ENCODE assay signal across 8 cellular contexts in the genomic region with DNA sequence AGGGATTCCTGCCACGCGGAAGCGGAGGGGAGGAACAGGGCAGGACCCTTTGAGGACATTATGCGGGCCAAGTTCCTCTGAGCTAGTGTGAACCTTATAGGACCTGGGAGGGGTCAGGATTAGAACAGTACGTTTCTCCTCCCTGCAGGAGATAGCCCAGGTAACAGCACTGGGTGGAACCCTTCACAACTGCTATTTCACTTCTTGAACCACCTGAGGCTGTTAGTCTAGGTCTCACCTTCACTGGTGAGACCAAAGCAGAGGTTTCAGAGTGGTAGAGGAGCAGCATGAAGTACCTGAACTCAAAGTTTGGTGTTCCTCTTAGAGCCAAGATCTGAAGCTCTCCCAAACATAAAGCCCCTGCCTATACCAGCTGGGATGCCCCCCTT. TPM values are rescaled to one million over a fixed set of nuclear protein-coding genes. Genes with fewer than 3 reads are reported as not detected.
DNase-seq lines count a peak whose midpoint lies in the region; ATAC-seq, FAIRE-seq and TF ChIP-seq lines count a peak whose summit lies in the region.

No MANE protein-coding gene starts in this region.

- dilution Hi-C loops in IMR-90 (cut with HindIII; ENCODE audit: low sequenced_read_pairs, unreplicated experiment), result no loop called here

- H3K79me1 ChIP-seq in IMR-90 (ENCODE audit: low read depth in 1 of 2, low read length in 2 of 2) (peaks cover 7 to 58% of the 10 kb centered on the region in 2 experiments; a peak in 3 of 4 replicates), H1 (ENCODE audit: low read depth, low read length) (no peaks in the 10 kb centered on the region; the same call in 1 of the 2 replicates)

- no peak overlapping the region for H2BK120ac ChIP-seq in IMR-90 (ENCODE audit: low read depth, low read length)
- no peak overlapping the region for H2BK120ac ChIP-seq in H1 (replicated peaks; ENCODE audit: low read depth, low read length)

- TF ChIP-seq POLR2A in IMR-90 (IDR thresholded peaks at IDR 0.05; ENCODE audit: low read depth, low read length) (no peak), H1 (IDR thresholded peaks at IDR 0.05; ENCODE audit: control extremely low read depth in 1 of 2, low read depth in 2 of 2, low read length in 2 of 2) (peak in 1 of 2 experiments; percentile 30; a peak in 2 of 3 replicates)

- no peak overlapping the region; the same call in 1 of the 2 replicates for H3K23ac ChIP-seq in IMR-90 (ENCODE audit: low read depth, low read length)
- H3K23ac ChIP-seq in H1 (ENCODE audit: insufficient read length), result no peak overlapping the region

- POLR2A ChIA-PET in IMR-90 (lab: Charles Lee; ENCODE audit: unreplicated experiment) (no interaction called here), H1 (lab: Charles Lee; ENCODE audit: partially characterized antibody) (interaction anchor here (0.6 to 14.4 kb wide), 19 partner anchors 11 to 203 kb away, joined by 3 to 191 read pairs (median 5); a partner anchor contains a TSS)

- no peak overlapping the region for H4K5ac ChIP-seq in IMR-90 (ENCODE audit: low read depth, low read length)
- no peak overlapping the region for H4K5ac ChIP-seq in H1 (ENCODE audit: insufficient read length, low read depth, low read length)

- H2BK20ac ChIP-seq in IMR-90 (ENCODE audit: low read depth, low read length), result no peak overlapping the region
- no peak overlapping the region for H2BK20ac ChIP-seq in H1 (ENCODE audit: low read length)

- no peaks in the 10 kb centered on the region for H3K9me3 Mint-ChIP-seq in neural crest cell

- in situ Hi-C loops in IMR-90 (cut with MboI; ENCODE audit: low sequenced_read_pairs), result no loop called here

- H2BK5ac ChIP-seq in IMR-90 (ENCODE audit: low read depth, low read length, poor library complexity, severe bottlenecking) (no peak overlapping the region), H1 (ENCODE audit: low read depth, low read length) (0 out of 2 replicates have a peak overlapping the region, but pooled peaks have one; percentile 38)

- H3K4me2 ChIP-seq in IMR-90 (ENCODE audit: low read depth, low read length) (no peak overlapping the region; the same call in 1 of the 2 replicates), H1 (ENCODE audit: insufficient read depth in 1 of 2, low read depth in 2 of 2, low read length in 2 of 2) (peak overlapping the region; percentile 71 to 94)

- H3K27ac ChIP-seq in C4-2B (peak overlapping the region; percentile 89), IMR-90 (ENCODE audit: insufficient read depth, low read length) (peak overlapping the region; percentile 3; the same call in 1 of the 2 replicates), H1 (ENCODE audit: low read depth, low read length) (peak overlapping the region; percentile 73)

- peaks cover 2% of the 10 kb centered on the region for H3K27me3 Mint-ChIP-seq in neural crest cell (ENCODE audit: low read depth)

- peak overlapping the region in 1 of 2 experiments; percentile 9; a peak in 1 of 4 replicates for H4K8ac ChIP-seq in IMR-90 (ENCODE audit: low read depth in 2 of 2, low read length in 2 of 2)
- H4K8ac ChIP-seq in H1 (ENCODE audit: extremely low read depth, insufficient read depth, low read length), result peak overlapping the region; percentile 94

- TF ChIP-seq RAD21 in IMR-90 (IDR thresholded peaks at IDR 0.05; ENCODE audit: low read length), result no peak
- TF ChIP-seq RAD21 in H1 (IDR thresholded peaks at IDR 0.05 in 1 of 2, conservative IDR thresholded peaks at IDR 0.05 in 1 of 2; ENCODE audit: low read depth in 2 of 2, low read length in 2 of 2), result no peak

- H3K56ac ChIP-seq in IMR-90 (ENCODE audit: extremely low read depth, insufficient read depth, low read length) (no peak overlapping the region), H1 (replicated peaks; ENCODE audit: insufficient read length, low read depth, low read length) (peak overlapping the region; percentile 17)

- H4K91ac ChIP-seq in IMR-90 (ENCODE audit: insufficient read depth, low read depth, low read length) (no peak overlapping the region), H1 (replicated peaks; ENCODE audit: insufficient read length, low read length) (no peak overlapping the region)

- peak overlapping the region; percentile 93 for H3K27ac Mint-ChIP-seq in neural crest cell (ENCODE audit: unreplicated experiment)

- FAIRE-seq in H1 (lab: Jason Lieb, UNC), result no peak
- FAIRE-seq in frontal cortex (lab: Jason Lieb, UNC), result no peak

- BruUV-seq in IMR-90 (replicated peaks; lab: Mats Ljungman, UMichigan), result no TSS peak

- CTCF ChIA-PET in IMR-90 (lab: Yijun Ruan, JAX), result interaction anchor here (0.8 to 2.1 kb wide), 4 partner anchors 13 to 98 kb away, joined by 3 to 8 read pairs (median 4); a partner anchor contains a TSS
- CTCF ChIA-PET in H1 (lab: Charles Lee; ENCODE audit: partially characterized antibody), result interaction anchor here (1.0 to 3.1 kb wide), 21 partner anchors 10 to 310 kb away, joined by 3 to 19 read pairs (median 4); a partner anchor contains a TSS

- no peak overlapping the region for H3K4me3 ChIP-seq in IMR-90 (ENCODE audit: insufficient read depth, low read depth, low read length)
- H3K4me3 ChIP-seq in H1 (ENCODE audit: extremely low read depth in 1 of 4, insufficient read depth in 2 of 4, low read depth in 3 of 4, low read length in 4 of 4), result peak overlapping the region; percentile 34 to 66 (median 44)

- no peak overlapping the region for H2AK5ac ChIP-seq in IMR-90 (ENCODE audit: low read depth, low read length)
- H2AK5ac ChIP-seq in H1 (ENCODE audit: low read depth, low read length), result no peak overlapping the region; the same call in 1 of the 2 replicates

- H2AK9ac ChIP-seq in IMR-90 (replicated peaks; ENCODE audit: low read depth, low read length, poor library complexity), result peak overlapping the region; percentile 13

- H3K4me1 Mint-ChIP-seq in neural crest cell, result peaks cover 31% of the 10 kb centered on the region

- H3K4me3 Mint-ChIP-seq in neural crest cell, result peak overlapping the region; percentile 86

- TF ChIP-seq EP300 in H1 (IDR thresholded peaks at IDR 0.05; ENCODE audit: borderline replicate concordance in 1 of 2, low read depth in 2 of 2, low read length in 2 of 2), result no peak

- H3K18ac ChIP-seq in IMR-90 (ENCODE audit: low read depth, low read length) (no peak overlapping the region), H1 (ENCODE audit: extremely low read depth, low read length) (peak overlapping the region; percentile 68; the same call in 1 of the 2 replicates)

- H3K23me2 ChIP-seq in H1 (ENCODE audit: low read depth, low read length), result peaks cover 6% of the 10 kb centered on the region

- ATAC-seq in IMR-90 (ENCODE audit: low read depth), result no peak
- ATAC-seq in SK-N-SH treated with all-trans-retinoic acid at 6 μM for 48 hours, result no peak
- ATAC-seq in HG02870 (IDR thresholded peaks at IDR 0.05; ENCODE audit: unreplicated experiment), result no peak

- 0 out of 2 replicates have a peak overlapping the region, but pooled peaks have one; percentile 1 for H3K14ac ChIP-seq in IMR-90 (replicated peaks; ENCODE audit: low read depth, low read length)
- H3K14ac ChIP-seq in H1 (ENCODE audit: insufficient read length), result no peak overlapping the region

- H3K4ac ChIP-seq in IMR-90 (ENCODE audit: low read depth, low read length) (no peak overlapping the region), H1 (replicated peaks; ENCODE audit: insufficient read length, low read depth, low read length) (no peak overlapping the region)

- peak overlapping the region; percentile 3; the same call in 1 of the 2 replicates for H2BK12ac ChIP-seq in H1 (ENCODE audit: low read depth, low read length)

- DNase-seq in IMR-90 (no peak), H1 (ENCODE audit: low read depth in 1 of 2, low spot score in 2 of 2) (no peak), neural crest cell (ENCODE audit: low read depth, low spot score) (no peak), frontal cortex (ENCODE audit: low spot score in 2 of 2) (no peak)
- DNase-seq in stimulated activated CD4-positive, alpha-beta T cell treated with anti-CD3 and anti-CD28 coated beads, Interleukin-4, amount 100 ng/mL, for 24 hours, result no peak

- peaks cover 26% of the 10 kb centered on the region for H4K20me1 ChIP-seq in IMR-90 (ENCODE audit: insufficient read depth, low read length)
- peaks cover 0 to 3% of the 10 kb centered on the region in 2 experiments for H4K20me1 ChIP-seq in H1 (replicated peaks in 1 of 2; ENCODE audit: control insufficient read depth in 1 of 2, insufficient read depth in 2 of 2, low read length in 2 of 2)

- TF ChIP-seq CTCF in C4-2B (conservative IDR thresholded peaks at IDR 0.05), result no peak
- no peak for TF ChIP-seq CTCF in IMR-90 (conservative IDR thresholded peaks at IDR 0.05; ENCODE audit: low read depth, low read length)
- no peak for TF ChIP-seq CTCF in H1 (IDR thresholded peaks at IDR 0.05; ENCODE audit: control extremely low read depth in 1 of 3, insufficient read depth in 1 of 3, low read depth in 1 of 3, low read length in 3 of 3)
- no peak for TF ChIP-seq CTCF in neural crest cell (conservative IDR thresholded peaks at IDR 0.05)

- H2AFZ ChIP-seq in IMR-90 (replicated peaks; ENCODE audit: low read length, poor library complexity) (no peak overlapping the region), H1 (ENCODE audit: low read length) (peak overlapping the region; percentile 14; the same call in 1 of the 2 replicates)

- H3K9me1 ChIP-seq in IMR-90 (ENCODE audit: insufficient read depth, low read length), result 0 out of 2 replicates have a peak, but pooled peaks cover 3% of the 10 kb centered on the region

- H3K79me2 ChIP-seq in H1 (ENCODE audit: control insufficient read depth in 1 of 2, insufficient read depth in 2 of 2, low read length in 2 of 2), result 0 out of 4 replicates have a peak, but pooled peaks cover 0 to 3% of the 10 kb centered on the region in 2 experiments

- H3K9ac ChIP-seq in IMR-90 (ENCODE audit: low read depth, low read length), result 0 out of 2 replicates have a peak overlapping the region, but pooled peaks have one; percentile 9
- peak overlapping the region in 3 of 4 experiments; percentile 66 to 75 (median 74); a peak in 6 of 7 replicates for H3K9ac ChIP-seq in H1 (replicated peaks in 1 of 4; ENCODE audit: extremely low read depth in 1 of 4, low read depth in 3 of 4, low read length in 3 of 4)

- intact Hi-C loops in IMR-90 (cut with micrococcal nuclease), result no loop called here

- H3K9me3 ChIP-seq in IMR-90 (ENCODE audit: control insufficient read depth, insufficient read depth, low read length), result no peaks in the 10 kb centered on the region
- H3K9me3 ChIP-seq in H1 (ENCODE audit: insufficient read depth in 2 of 2, low read depth in 1 of 2, low read length in 1 of 2), result no peaks in the 10 kb centered on the region

- H2BK15ac ChIP-seq in IMR-90 (ENCODE audit: low read depth, low read length), result no peak overlapping the region
- H2BK15ac ChIP-seq in H1 (ENCODE audit: low read length), result no peak overlapping the region

- no CpG with 5 or more reads among the region's 5 CpGs for WGBS in IMR-90 (ENCODE audit: extremely low coverage in 2 of 2, insufficient read length in 1 of 2), 2 experiments
- WGBS in H1 (ENCODE audit: extremely low coverage in 1 of 2, insufficient coverage in 1 of 2, insufficient read length in 1 of 2, insufficient replicate concordance in 2 of 2, low coverage in 1 of 2, low lambda C conversion rate in 2 of 2, missing lambda C conversion rate in 1 of 2), 2 experiments, result 32% methylated on average over 5 of the region's 5 CpGs; no CpG with 5 or more reads in 1 of the 2 experiments

- H3K36me3 ChIP-seq in IMR-90 (ENCODE audit: control insufficient read depth, insufficient read depth, low read length) (peaks cover 30% of the 10 kb centered on the region), H1 (ENCODE audit: control insufficient read depth in 2 of 4, insufficient read depth in 4 of 4, low read length in 3 of 4) (peaks cover 11 to 39% (median 28%) of the 10 kb centered on the region in 4 experiments)

- H3K27me3 ChIP-seq in IMR-90 (ENCODE audit: control insufficient read depth, insufficient read depth, low read length) (no peaks in the 10 kb centered on the region), H1 (replicated peaks in 1 of 4; ENCODE audit: control insufficient read depth in 3 of 4, extremely low read depth in 1 of 4, insufficient read depth in 3 of 4, low read length in 3 of 4) (no peaks in the 10 kb centered on the region)

- H3K36me3 Mint-ChIP-seq in neural crest cell (ENCODE audit: low read depth), result peaks cover 17% of the 10 kb centered on the region

- peaks cover 14% of the 10 kb centered on the region for H3K4me1 ChIP-seq in IMR-90 (ENCODE audit: control insufficient read depth, insufficient read depth, low read length)
- H3K4me1 ChIP-seq in H1 (replicated peaks in 1 of 4; ENCODE audit: control insufficient read depth in 3 of 4, insufficient read depth in 4 of 4, low read length in 3 of 4), result peaks cover 0 to 18% (median 6%) of the 10 kb centered on the region in 4 experiments; a peak in 4 of 7 replicates

RNA-seq across cellular contexts. Expression of a gene that starts 0.8 kb away (rescaled TPM):
- total RNA-seq in IMR-90 (2012; rRNA removed), result 0.28 and 0.36 TPM in 2 replicates
- polyA plus RNA-seq in IMR-90 (2012; rRNA removed), result 1.7 and 2.1 TPM in 2 replicates
- 0.38 and 1.7 TPM in 2 replicates for polyA plus RNA-seq in IMR-90 (2012; cell fraction: cytosol; rRNA removed)
- polyA plus RNA-seq in IMR-90 (2012; cell fraction: nucleus; rRNA removed; ENCODE audit: low replicate concordance), result 1.2 and 3.6 TPM in 2 replicates
- total RNA-seq in H1 (2021; fragmentation: NEBNext Ultra II Directional; extraction: Animal tissue kit (Norgen Biotek cat#: 25700)), result 8.9 and 11.7 TPM in 2 replicates
- polyA plus RNA-seq in H1 (2011; rRNA removed), result 11.0 and 11.1 TPM in 2 replicates
- polyA plus RNA-seq in H1 (2011; cell fraction: cytosol; rRNA removed), result 7.6 TPM
- 7.5 TPM for polyA plus RNA-seq in H1 (2011; cell fraction: nucleus; rRNA removed)
- polyA plus RNA-seq in H1 (2012, experiment 1 of 2), result 7.5 to 15.4 TPM (median 11.0 TPM) in 4 replicates
- 12.7 TPM for polyA plus RNA-seq in H1 (2012, experiment 2 of 2)
- polyA plus RNA-seq in H1 (2013, experiment 1 of 2), result 13.9 TPM
- polyA plus RNA-seq in H1 (2013, experiment 2 of 2), result 13.9 TPM
- polyA minus RNA-seq in H1 (2011; rRNA and poly(A)+ RNA removed), result 0.59 and 3.4 TPM in 2 replicates
- polyA minus RNA-seq in H1 (2011; cell fraction: cytosol; rRNA and poly(A)+ RNA removed), result 7.2 TPM
- polyA minus RNA-seq in H1 (2011; cell fraction: nucleus; rRNA and poly(A)+ RNA removed), result 3.7 TPM
- 8.4 and 10.3 TPM in 2 replicates for total RNA-seq in neural crest cell
- total RNA-seq in frontal cortex, result not detected

RNA-seq across cellular contexts. Expression of a gene that starts 9.0 kb away (rescaled TPM):
- 52.9 and 53.9 TPM in 2 replicates for total RNA-seq in IMR-90 (2012; rRNA removed)
- 54.8 TPM in 2 replicates for polyA plus RNA-seq in IMR-90 (2012; rRNA removed)
- polyA plus RNA-seq in IMR-90 (2012; cell fraction: cytosol; rRNA removed), result 33.8 and 41.7 TPM in 2 replicates
- 59.4 and 90.9 TPM in 2 replicates for polyA plus RNA-seq in IMR-90 (2012; cell fraction: nucleus; rRNA removed; ENCODE audit: low replicate concordance)
- total RNA-seq in H1 (2021; fragmentation: NEBNext Ultra II Directional; extraction: Animal tissue kit (Norgen Biotek cat#: 25700)), result 34.3 and 39.4 TPM in 2 replicates
- polyA plus RNA-seq in H1 (2011; rRNA removed), result 26.0 and 27.4 TPM in 2 replicates
- polyA plus RNA-seq in H1 (2011; cell fraction: cytosol; rRNA removed), result 27.9 TPM
- 30.0 TPM for polyA plus RNA-seq in H1 (2011; cell fraction: nucleus; rRNA removed)
- 31.2 to 41.2 TPM (median 38.2 TPM) in 4 replicates for polyA plus RNA-seq in H1 (2012, experiment 1 of 2)
- 44.7 TPM for polyA plus RNA-seq in H1 (2012, experiment 2 of 2)
- polyA plus RNA-seq in H1 (2013, experiment 1 of 2), result 27.7 TPM
- polyA plus RNA-seq in H1 (2013, experiment 2 of 2), result 26.5 TPM
- 14.1 and 15.8 TPM in 2 replicates for polyA minus RNA-seq in H1 (2011; rRNA and poly(A)+ RNA removed)
- 21.0 TPM for polyA minus RNA-seq in H1 (2011; cell fraction: cytosol; rRNA and poly(A)+ RNA removed)
- polyA minus RNA-seq in H1 (2011; cell fraction: nucleus; rRNA and poly(A)+ RNA removed), result 19.8 TPM
- 34.7 and 36.3 TPM in 2 replicates for total RNA-seq in neural crest cell
- total RNA-seq in frontal cortex, result 17.1 TPM

RNA-seq across cellular contexts. Expression of a gene that starts 16.1 kb away (rescaled TPM):
- total RNA-seq in IMR-90 (2012; rRNA removed) (6.6 and 8.1 TPM in 2 replicates), neural crest cell (36.2 TPM in 2 replicates), frontal cortex (23.2 TPM)
- polyA plus RNA-seq in IMR-90 (2012; rRNA removed) (21.4 and 23.8 TPM in 2 replicates), H1 (2011; rRNA removed) (21.9 and 30.0 TPM in 2 replicates)
- polyA plus RNA-seq in IMR-90 (2012; cell fraction: cytosol; rRNA removed), result 13.8 and 13.9 TPM in 2 replicates
- polyA plus RNA-seq in IMR-90 (2012; cell fraction: nucleus; rRNA removed; ENCODE audit: low replicate concordance), result 215 and 346 TPM in 2 replicates
- total RNA-seq in H1 (2021; fragmentation: NEBNext Ultra II Directional; extraction: Animal tissue kit (Norgen Biotek cat#: 25700)), result 12.0 and 16.0 TPM in 2 replicates
- 31.0 TPM for polyA plus RNA-seq in H1 (2011; cell fraction: cytosol; rRNA removed)
- 148 TPM for polyA plus RNA-seq in H1 (2011; cell fraction: nucleus; rRNA removed)
- polyA plus RNA-seq in H1 (2012, experiment 1 of 2), result 15.9 to 22.5 TPM (median 18.0 TPM) in 4 replicates
- polyA plus RNA-seq in H1 (2012, experiment 2 of 2), result 6.7 TPM
- 9.3 TPM for polyA plus RNA-seq in H1 (2013, experiment 1 of 2)
- 8.3 TPM for polyA plus RNA-seq in H1 (2013, experiment 2 of 2)
- 19.3 and 25.5 TPM in 2 replicates for polyA minus RNA-seq in H1 (2011; rRNA and poly(A)+ RNA removed)
- 7.8 TPM for polyA minus RNA-seq in H1 (2011; cell fraction: cytosol; rRNA and poly(A)+ RNA removed)
- 28.3 TPM for polyA minus RNA-seq in H1 (2011; cell fraction: nucleus; rRNA and poly(A)+ RNA removed)

RNA-seq across cellular contexts. Expression of a gene that starts 16.3 kb away (rescaled TPM):
- 17.2 and 19.2 TPM in 2 replicates for total RNA-seq in IMR-90 (2012; rRNA removed)
- polyA plus RNA-seq in IMR-90 (2012; rRNA removed), result 66.4 and 69.7 TPM in 2 replicates
- 47.0 and 70.6 TPM in 2 replicates for polyA plus RNA-seq in IMR-90 (2012; cell fraction: cytosol; rRNA removed)
- 35.4 and 42.1 TPM in 2 replicates for polyA plus RNA-seq in IMR-90 (2012; cell fraction: nucleus; rRNA removed; ENCODE audit: low replicate concordance)
- total RNA-seq in H1 (2021; fragmentation: NEBNext Ultra II Directional; extraction: Animal tissue kit (Norgen Biotek cat#: 25700)), result 78.6 and 81.9 TPM in 2 replicates
- polyA plus RNA-seq in H1 (2011; rRNA removed), result 131 and 133 TPM in 2 replicates
- 87.3 TPM for polyA plus RNA-seq in H1 (2011; cell fraction: cytosol; rRNA removed)
- polyA plus RNA-seq in H1 (2011; cell fraction: nucleus; rRNA removed), result 92.3 TPM
- 101 to 122 TPM (median 110 TPM) in 4 replicates for polyA plus RNA-seq in H1 (2012, experiment 1 of 2)
- 170 TPM for polyA plus RNA-seq in H1 (2012, experiment 2 of 2)
- 58.5 TPM for polyA plus RNA-seq in H1 (2013, experiment 1 of 2)
- polyA plus RNA-seq in H1 (2013, experiment 2 of 2), result 57.3 TPM
- 139 and 187 TPM in 2 replicates for polyA minus RNA-seq in H1 (2011; rRNA and poly(A)+ RNA removed)
- 31.1 TPM for polyA minus RNA-seq in H1 (2011; cell fraction: cytosol; rRNA and poly(A)+ RNA removed)
- polyA minus RNA-seq in H1 (2011; cell fraction: nucleus; rRNA and poly(A)+ RNA removed), result 32.7 TPM
- 99.4 and 106 TPM in 2 replicates for total RNA-seq in neural crest cell
- 2.0 TPM for total RNA-seq in frontal cortex

Comparison
In these comparisons a context has a peak if more than half of its experiments do, and no peak if none do; other contexts are left out.
1. H3K27ac ChIP-seq: peak in every context shown above with its lines; median percentile 89 in C4-2B; 73 in H1; 3 in IMR-90.